1 cellular context compared by ENCODE assay signal in genomic region chr18:35862115-35862640, GRCh38.
TF ChIP-seq lines count a peak whose summit lies in the region.

No MANE protein-coding gene starts in this region.

TF ChIP-seq in GM12878, 131 proteins besides CTCF, POLR2A, EP300 and RAD21 (continued from another document):
- TF ChIP-seq BCLAF1 (IDR thresholded peaks at IDR 0.05) (no peak), SMC3 (IDR thresholded peaks at IDR 0.05; ENCODE audit: borderline replicate concordance, low read length) (no peak), SMAD1 (IDR thresholded peaks at IDR 0.05; ENCODE audit: low read depth, partially characterized antibody) (no peak), FOXM1 (IDR thresholded peaks at IDR 0.05; ENCODE audit: low read depth, low read length) (no peak), RELA (IDR thresholded peaks at IDR 0.05; ENCODE audit: borderline replicate concordance, partially characterized antibody) (no peak), YY1 (IDR thresholded peaks at IDR 0.05; ENCODE audit: low read depth, low read length) (no peak), E2F8 (IDR thresholded peaks at IDR 0.05; ENCODE audit: low read depth, partially characterized antibody) (no peak), ESRRA (IDR thresholded peaks at IDR 0.05; ENCODE audit: low read length) (no peak)
